ENCODE assay signal across 11 cellular contexts in genomic region chr6:228881-229651, GRCh38.
DNase-seq lines count a peak whose midpoint lies in the region; ATAC-seq and TF ChIP-seq lines count a peak whose summit lies in the region.
"Had no signal": no experiment of that assay in that cellular context is flagged by ENCODE, and none has a peak within 500 bp of the region (broad histone marks: within the 10 kb centered on the region; RNA-seq: fewer than 3 reads in every experiment).

No MANE protein-coding gene starts in this region.

- TF ChIP-seq CTCF in activated CD8-positive, alpha-beta T cell treated with anti-CD3 and anti-CD28 coated beads for 36 hours (IDR thresholded peaks at IDR 0.05): no peak

- POLR2A ChIA-PET in activated CD8-positive, alpha-beta T cell treated with anti-CD3 and anti-CD28 coated beads for 36 hours (lab: Charles Lee): interaction anchor here (0.7 kb wide), 1 partner anchor 30 kb away, joined by 3 read pairs; no protein-coding TSS in a partner anchor
- POLR2A ChIA-PET in activated CD4-positive, alpha-beta T cell treated with anti-CD3 and anti-CD28 coated beads, Interleukin-2, amount 10 ng/mL, durations not matched to agents 7 days and 5 days (lab: Charles Lee): interaction anchor here (0.6 kb wide), 1 partner anchor 29 kb away, joined by 3 read pairs; no protein-coding TSS in a partner anchor

- no peaks in the 10 kb centered on the region for H3K36me3 Mint-ChIP-seq in activated CD8-positive, alpha-beta T cell treated with anti-CD3 and anti-CD28 coated beads for 36 hours (ENCODE audit: low read depth)
- peaks cover 8% of the 10 kb centered on the region for H3K36me3 Mint-ChIP-seq in activated CD4-positive, alpha-beta T cell treated with anti-CD3 and anti-CD28 coated beads, Interleukin-2, amount 10 ng/mL, durations not matched to agents 7 days and 5 days (ENCODE audit: low read depth)

- intact Hi-C loops in activated CD8-positive, alpha-beta T cell treated with anti-CD3 and anti-CD28 coated beads for 36 hours (cut with micrococcal nuclease): loop anchor here (5.0 kb wide), 1 partner anchor 63 kb away; the partner anchor contains the start of gene DUSP22

- DNase-seq in activated CD8-positive, alpha-beta T cell treated with anti-CD3 and anti-CD28 coated beads for 36 hours: no peak
- DNase-seq in activated CD4-positive, alpha-beta T cell treated with anti-CD3 and anti-CD28 coated beads, Interleukin-2, amount 10 ng/mL, durations not matched to agents 7 days and 5 days: no peak
- DNase-seq in activated CD4-positive, alpha-beta T cell treated with anti-CD3 and anti-CD28 coated beads for 48 hours: no peak
- DNase-seq in DMS153 (lab: John Stamatoyannopoulos, UW) (no peak), G401 (ENCODE audit: low spot score) (no peak)
- DNase-seq: NCI-H2107, psoas muscle, tibial artery had no signal

- CTCF ChIA-PET in activated CD8-positive, alpha-beta T cell treated with anti-CD3 and anti-CD28 coated beads for 36 hours (lab: Charles Lee): interaction anchor here (1.5 kb wide), 1 partner anchor 15 kb away, joined by 4 read pairs; no protein-coding TSS in a partner anchor
- CTCF ChIA-PET in activated CD4-positive, alpha-beta T cell treated with anti-CD3 and anti-CD28 coated beads, Interleukin-2, amount 10 ng/mL, durations not matched to agents 7 days and 5 days (lab: Charles Lee): interaction anchor here (1.4 kb wide), 2 partner anchors 8 to 11 kb away, joined by 3 to 4 read pairs; no protein-coding TSS in a partner anchor

- peak overlapping the region; percentile 44 for H3K27ac Mint-ChIP-seq in activated CD8-positive, alpha-beta T cell treated with anti-CD3 and anti-CD28 coated beads for 36 hours
- no peak overlapping the region for H3K27ac Mint-ChIP-seq in activated CD4-positive, alpha-beta T cell treated with anti-CD3 and anti-CD28 coated beads, Interleukin-2, amount 10 ng/mL, durations not matched to agents 7 days and 5 days

- peak; percentile 40 for ATAC-seq in GM18511 (IDR thresholded peaks at IDR 0.05; ENCODE audit: unreplicated experiment)
- ATAC-seq in GM19467 (IDR thresholded peaks at IDR 0.05; ENCODE audit: unreplicated experiment): peak; percentile 29
- ATAC-seq in HG02981 (IDR thresholded peaks at IDR 0.05; ENCODE audit: unreplicated experiment): peak; percentile 22
- no peak for ATAC-seq in activated CD8-positive, alpha-beta T cell treated with anti-CD3 and anti-CD28 coated beads for 36 hours
- ATAC-seq: psoas muscle had no signal

- peaks cover 69% of the 10 kb centered on the region for H3K4me1 Mint-ChIP-seq in activated CD8-positive, alpha-beta T cell treated with anti-CD3 and anti-CD28 coated beads for 36 hours (ENCODE audit: low read depth)
- peaks cover 69% of the 10 kb centered on the region for H3K4me1 Mint-ChIP-seq in activated CD4-positive, alpha-beta T cell treated with anti-CD3 and anti-CD28 coated beads, Interleukin-2, amount 10 ng/mL, durations not matched to agents 7 days and 5 days

- H3K27me3 Mint-ChIP-seq in activated CD8-positive, alpha-beta T cell treated with anti-CD3 and anti-CD28 coated beads for 36 hours: peaks cover 1% of the 10 kb centered on the region
- no peaks in the 10 kb centered on the region for H3K27me3 Mint-ChIP-seq in activated CD4-positive, alpha-beta T cell treated with anti-CD3 and anti-CD28 coated beads, Interleukin-2, amount 10 ng/mL, durations not matched to agents 7 days and 5 days

- H3K9me3 Mint-ChIP-seq in activated CD8-positive, alpha-beta T cell treated with anti-CD3 and anti-CD28 coated beads for 36 hours: no peaks in the 10 kb centered on the region
- H3K9me3 Mint-ChIP-seq in activated CD4-positive, alpha-beta T cell treated with anti-CD3 and anti-CD28 coated beads, Interleukin-2, amount 10 ng/mL, durations not matched to agents 7 days and 5 days: peaks cover 8% of the 10 kb centered on the region

- in situ Hi-C loops in G401 (cut with HindIII; ENCODE audit: low sequenced_read_pairs): no loop called here

- H3K4me3 Mint-ChIP-seq in activated CD8-positive, alpha-beta T cell treated with anti-CD3 and anti-CD28 coated beads for 36 hours: no peak overlapping the region
- no peak overlapping the region for H3K4me3 Mint-ChIP-seq in activated CD4-positive, alpha-beta T cell treated with anti-CD3 and anti-CD28 coated beads, Interleukin-2, amount 10 ng/mL, durations not matched to agents 7 days and 5 days
